In the genomic region with DNA sequence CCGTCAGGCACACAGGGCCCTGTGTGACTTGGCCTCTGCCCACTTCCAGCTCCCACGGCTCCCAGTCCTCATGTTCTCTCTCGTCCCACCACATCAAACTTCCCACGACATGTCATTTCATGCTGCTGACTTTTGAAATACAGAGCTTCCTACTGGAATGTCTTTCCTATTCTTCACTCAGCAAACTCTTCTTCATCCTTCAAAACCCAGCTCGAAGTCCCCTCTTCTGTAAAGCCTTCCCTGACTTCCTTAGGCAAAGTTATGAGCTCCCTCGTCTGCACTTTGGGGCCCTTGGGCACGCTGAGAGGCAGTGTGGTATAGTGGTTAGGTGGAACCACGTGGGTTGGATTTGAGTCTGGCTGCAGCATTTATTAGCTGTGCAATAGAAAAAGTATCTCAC, we compare ENCODE assay signal across 10 cellular contexts.
"Had no signal": no experiment of that assay in that cellular context is flagged by ENCODE, and none has a peak within 500 bp of the region (broad histone marks: within the 10 kb centered on the region; RNA-seq: fewer than 3 reads in every experiment).

No MANE protein-coding gene starts in this region.

- ATAC-seq: HCT116, HepG2 had no signal

- H3K9ac ChIP-seq: GM23248, KMS-11 had no signal

- H3K9me3 Mint-ChIP-seq: IgD-negative memory B cell had no signal

- H3K9me3 ChIP-seq: HAP-1 had no signal

- H3K4me3 ChIP-seq: GM23248, HAP-1 had no signal

- H3K36me3 ChIP-seq: HAP-1 had no signal

- H3K4me2 ChIP-seq: KMS-11 had no signal

- H2AFZ ChIP-seq: GM23248 had no signal

- H3K4me1 ChIP-seq: HAP-1 had no signal

- H3K36me3 Mint-ChIP-seq: IgD-negative memory B cell had no signal

- DNase-seq: GM23248, GOT3, H7, KBM-7 had no signal

- H3K27ac Mint-ChIP-seq: IgD-negative memory B cell had no signal

- FAIRE-seq: HepG2 had no signal

- H3K27ac ChIP-seq: GM23248, HL-60, KMS-11 had no signal

- H3K4me3 Mint-ChIP-seq: IgD-negative memory B cell had no signal
